Comparison of ENCODE assay signal across 8 cellular contexts in the genomic region with DNA sequence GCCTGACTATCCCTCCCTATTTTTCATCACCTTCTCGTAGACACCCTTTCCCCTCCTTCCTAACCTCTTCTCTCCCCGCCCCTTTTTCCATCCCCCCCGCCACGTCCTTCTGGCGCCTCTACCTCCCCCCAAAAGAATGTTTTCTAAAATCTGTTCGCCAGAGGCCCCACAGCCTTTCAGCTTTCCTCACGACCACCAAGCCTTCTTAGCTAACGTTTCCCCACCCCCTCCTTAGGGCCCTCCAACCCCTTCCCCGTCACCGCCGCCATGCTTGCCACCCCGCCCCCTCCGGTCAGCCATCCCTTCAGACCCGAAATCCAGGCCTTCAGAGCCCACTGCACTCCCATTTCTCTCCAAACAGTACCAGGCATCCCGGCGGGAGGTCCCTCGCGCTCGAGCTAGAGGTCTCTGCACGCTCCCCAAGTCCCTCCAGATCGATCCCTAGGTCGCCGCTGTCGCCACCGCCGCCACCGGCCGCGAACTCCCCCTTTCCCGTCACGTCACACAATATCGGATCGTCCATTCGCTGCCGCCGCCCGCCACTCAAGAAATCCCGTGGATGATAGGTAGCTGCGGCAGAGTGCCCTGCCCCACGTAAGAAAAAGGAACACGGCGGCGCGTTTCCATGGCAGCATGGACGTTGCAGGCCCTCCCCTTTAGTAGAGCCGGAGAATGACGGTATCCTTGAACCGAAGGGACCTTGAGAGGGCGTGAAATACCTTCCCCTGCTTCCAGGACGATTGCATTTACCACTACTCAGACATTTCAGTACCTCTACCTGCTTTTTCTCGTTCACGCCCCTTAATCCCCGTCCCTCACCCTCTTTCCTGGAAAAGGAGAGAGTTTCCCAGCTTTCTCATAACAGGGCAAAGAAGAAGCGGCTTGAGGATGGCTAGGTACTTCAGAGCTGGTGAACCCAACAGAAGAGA. TPM values are rescaled to one million over a fixed set of nuclear protein-coding genes. Genes with fewer than 3 reads are reported as not detected.
A peak's percentile ranks its signal among the peaks of the same experiment; 100 is the strongest.
DNase-seq lines count a peak whose midpoint lies in the region; ATAC-seq and TF ChIP-seq lines count a peak whose summit lies in the region.

A gene with protein sequence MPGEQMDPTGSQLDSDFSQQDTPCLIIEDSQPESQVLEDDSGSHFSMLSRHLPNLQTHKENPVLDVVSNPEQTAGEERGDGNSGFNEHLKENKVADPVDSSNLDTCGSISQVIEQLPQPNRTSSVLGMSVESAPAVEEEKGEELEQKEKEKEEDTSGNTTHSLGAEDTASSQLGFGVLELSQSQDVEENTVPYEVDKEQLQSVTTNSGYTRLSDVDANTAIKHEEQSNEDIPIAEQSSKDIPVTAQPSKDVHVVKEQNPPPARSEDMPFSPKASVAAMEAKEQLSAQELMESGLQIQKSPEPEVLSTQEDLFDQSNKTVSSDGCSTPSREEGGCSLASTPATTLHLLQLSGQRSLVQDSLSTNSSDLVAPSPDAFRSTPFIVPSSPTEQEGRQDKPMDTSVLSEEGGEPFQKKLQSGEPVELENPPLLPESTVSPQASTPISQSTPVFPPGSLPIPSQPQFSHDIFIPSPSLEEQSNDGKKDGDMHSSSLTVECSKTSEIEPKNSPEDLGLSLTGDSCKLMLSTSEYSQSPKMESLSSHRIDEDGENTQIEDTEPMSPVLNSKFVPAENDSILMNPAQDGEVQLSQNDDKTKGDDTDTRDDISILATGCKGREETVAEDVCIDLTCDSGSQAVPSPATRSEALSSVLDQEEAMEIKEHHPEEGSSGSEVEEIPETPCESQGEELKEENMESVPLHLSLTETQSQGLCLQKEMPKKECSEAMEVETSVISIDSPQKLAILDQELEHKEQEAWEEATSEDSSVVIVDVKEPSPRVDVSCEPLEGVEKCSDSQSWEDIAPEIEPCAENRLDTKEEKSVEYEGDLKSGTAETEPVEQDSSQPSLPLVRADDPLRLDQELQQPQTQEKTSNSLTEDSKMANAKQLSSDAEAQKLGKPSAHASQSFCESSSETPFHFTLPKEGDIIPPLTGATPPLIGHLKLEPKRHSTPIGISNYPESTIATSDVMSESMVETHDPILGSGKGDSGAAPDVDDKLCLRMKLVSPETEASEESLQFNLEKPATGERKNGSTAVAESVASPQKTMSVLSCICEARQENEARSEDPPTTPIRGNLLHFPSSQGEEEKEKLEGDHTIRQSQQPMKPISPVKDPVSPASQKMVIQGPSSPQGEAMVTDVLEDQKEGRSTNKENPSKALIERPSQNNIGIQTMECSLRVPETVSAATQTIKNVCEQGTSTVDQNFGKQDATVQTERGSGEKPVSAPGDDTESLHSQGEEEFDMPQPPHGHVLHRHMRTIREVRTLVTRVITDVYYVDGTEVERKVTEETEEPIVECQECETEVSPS (N-terminal part only) (minus strand): TSS at position 484 of the 929 bp plus-strand sequence. CDS start 113 bp downstream, at position 371.

- intact Hi-C loops in T-helper 2 cell treated with Interferon-gamma antibody and Interleukin-4, amounts not matched to agents 100 ng/mL and 5 ng/mL, for 36 hours (cut with micrococcal nuclease): loop anchor here (1.0 to 5.0 kb wide), 2 partner anchors 17 to 51 kb away; no protein-coding TSS in a partner anchor
- intact Hi-C loops in left ventricle myocardium inferior (cut with micrococcal nuclease): no loop called here
- intact Hi-C loops in upper lobe of right lung (cut with DNase I): no loop called here

- ATAC-seq in GM18499 (IDR thresholded peaks at IDR 0.05; ENCODE audit: insufficient read depth, unreplicated experiment): peak; percentile 86
- peak; percentile 94 for ATAC-seq in HG02943 (IDR thresholded peaks at IDR 0.05; ENCODE audit: low read depth, unreplicated experiment)
- ATAC-seq in upper lobe of right lung: peak; percentile 100

- H3K9me3 Mint-ChIP-seq in progenitor cell of endocrine pancreas (ENCODE audit: low read depth): no peaks in the 10 kb centered on the region

- H3K4me1 ChIP-seq in left ventricle myocardium inferior (peaks cover 34% of the 10 kb centered on the region), upper lobe of right lung (peaks cover 8% of the 10 kb centered on the region)

- peaks cover 21% of the 10 kb centered on the region for H3K36me3 Mint-ChIP-seq in progenitor cell of endocrine pancreas (ENCODE audit: insufficient read depth)

- peak within 1 kb of the TSS; percentile 99 for H3K27ac Mint-ChIP-seq in progenitor cell of endocrine pancreas

- H3K4me3 ChIP-seq in left ventricle myocardium inferior (peak within 1 kb of the TSS; percentile 91), upper lobe of right lung (peak within 1 kb of the TSS; percentile 87)

- H3K4me3 Mint-ChIP-seq in progenitor cell of endocrine pancreas (ENCODE audit: low read depth): peak within 1 kb of the TSS; percentile 100

- TF ChIP-seq CTCF in left ventricle myocardium inferior (IDR thresholded peaks at IDR 0.05; ENCODE audit: borderline replicate concordance): no peak
- TF ChIP-seq CTCF in progenitor cell of endocrine pancreas (IDR thresholded peaks at IDR 0.05; ENCODE audit: unreplicated experiment): no peak
- no peak for TF ChIP-seq CTCF in upper lobe of right lung (IDR thresholded peaks at IDR 0.05)

- peak; percentile 81 for DNase-seq in NCI-H187 treated with DMSO at 0.1 percent for 48 hours (lab: John Stamatoyannopoulos, UW)
- DNase-seq in left ventricle myocardium inferior: peak; percentile 98
- DNase-seq in progenitor cell of endocrine pancreas (ENCODE audit: low spot score, unreplicated experiment): peak; percentile 89
- peak; percentile 98 for DNase-seq in upper lobe of right lung

- H3K36me3 ChIP-seq in left ventricle myocardium inferior (peaks cover 19% of the 10 kb centered on the region), upper lobe of right lung (peaks cover 8% of the 10 kb centered on the region)

- peaks cover 25% of the 10 kb centered on the region for H3K4me1 Mint-ChIP-seq in progenitor cell of endocrine pancreas (ENCODE audit: low read depth)

- no peaks in the 10 kb centered on the region for H3K27me3 ChIP-seq in left ventricle myocardium inferior (ENCODE audit: low read depth)
- no peaks in the 10 kb centered on the region for H3K27me3 ChIP-seq in upper lobe of right lung

- H3K27ac ChIP-seq in angular gyrus (ENCODE audit: low read depth, low read length) (peak within 1 kb of the TSS; percentile 88), left ventricle myocardium inferior (replicated peaks) (peak within 1 kb of the TSS; percentile 85), upper lobe of right lung (peak within 1 kb of the TSS; percentile 76)

- H3K9me3 ChIP-seq in left ventricle myocardium inferior (replicated peaks): no peaks in the 10 kb centered on the region
- no peaks in the 10 kb centered on the region for H3K9me3 ChIP-seq in upper lobe of right lung

- no peaks in the 10 kb centered on the region for H3K27me3 Mint-ChIP-seq in progenitor cell of endocrine pancreas

RNA-seq across cellular contexts. Expression of the gene that starts here (rescaled TPM):
- 39.6 and 42.7 TPM in 2 replicates for total RNA-seq in T-helper 2 cell treated with Interferon-gamma antibody and Interleukin-4, amounts not matched to agents 100 ng/mL and 5 ng/mL, for 36 hours
- 28.6 TPM for total RNA-seq in left ventricle myocardium inferior
- total RNA-seq in progenitor cell of endocrine pancreas: 121 and 138 TPM in 2 replicates
- 27.6 TPM for total RNA-seq in upper lobe of right lung

Comparison
In these comparisons a context has a peak if more than half of its experiments do, and no peak if none do; other contexts are left out.
1. Peak in every context shown above with its lines: DNase-seq, ATAC-seq, H3K4me3 ChIP-seq and H3K27ac ChIP-seq.